In the genomic region with DNA sequence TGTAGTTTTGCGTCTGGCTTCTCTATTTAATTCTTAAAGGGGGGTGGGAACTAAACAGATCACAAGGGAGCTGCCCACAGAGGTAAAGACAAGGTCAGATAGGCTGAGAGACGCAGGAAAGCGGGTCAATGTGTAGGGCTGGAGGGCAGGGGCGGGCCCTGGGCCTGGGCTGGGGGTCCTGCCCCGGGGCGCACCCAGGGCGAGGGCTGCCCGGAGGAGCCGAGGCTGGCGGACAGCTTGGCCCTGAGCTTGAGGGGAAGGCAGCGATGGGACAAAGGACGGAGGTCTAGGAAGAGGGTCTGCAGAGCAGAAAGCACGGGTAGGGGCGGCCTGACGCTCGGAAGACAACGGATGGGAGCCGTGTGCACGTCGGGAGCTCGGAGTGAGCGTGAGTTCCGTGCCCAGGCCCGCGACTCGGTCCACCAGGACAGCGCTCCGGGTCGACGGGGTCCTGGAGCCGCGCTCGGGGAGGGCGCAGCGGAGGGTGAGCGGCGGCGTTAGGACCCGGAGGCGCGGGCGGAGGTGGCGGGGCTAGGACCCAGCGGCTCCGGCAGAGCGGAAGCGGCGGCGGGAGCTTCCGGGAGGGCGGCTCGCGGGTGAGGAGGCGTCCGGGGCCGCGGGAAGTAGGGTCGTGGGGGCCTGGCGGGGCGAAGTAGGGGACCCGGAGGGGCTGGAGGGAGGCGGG, we compare ENCODE assay signal across 1 cellular context.
TF ChIP-seq lines count a peak whose summit lies in the region.

No MANE protein-coding gene starts in this region.

TF ChIP-seq in SK-N-SH, 30 proteins besides CTCF, POLR2A, EP300 and RAD21 (continued from another document):
- TF ChIP-seq GABPA (IDR thresholded peaks at IDR 0.05; ENCODE audit: low read depth) (peak; percentile 81), POLR2AphosphoS5 (IDR thresholded peaks at IDR 0.05; ENCODE audit: low read depth, low read length) (peak; percentile 44; the same call in 1 of the 2 replicates), TAF1 (IDR thresholded peaks at IDR 0.05; ENCODE audit: borderline replicate concordance, low read depth, low read length) (peak; percentile 89), SIN3A (IDR thresholded peaks at IDR 0.05; ENCODE audit: borderline replicate concordance, low read depth, low read length) (peak; percentile 79; the same call in 1 of the 2 replicates), CHD2 (IDR thresholded peaks at IDR 0.05; ENCODE audit: low read length, partially characterized antibody) (peak; percentile 52)
- TF ChIP-seq, protein P1, sequence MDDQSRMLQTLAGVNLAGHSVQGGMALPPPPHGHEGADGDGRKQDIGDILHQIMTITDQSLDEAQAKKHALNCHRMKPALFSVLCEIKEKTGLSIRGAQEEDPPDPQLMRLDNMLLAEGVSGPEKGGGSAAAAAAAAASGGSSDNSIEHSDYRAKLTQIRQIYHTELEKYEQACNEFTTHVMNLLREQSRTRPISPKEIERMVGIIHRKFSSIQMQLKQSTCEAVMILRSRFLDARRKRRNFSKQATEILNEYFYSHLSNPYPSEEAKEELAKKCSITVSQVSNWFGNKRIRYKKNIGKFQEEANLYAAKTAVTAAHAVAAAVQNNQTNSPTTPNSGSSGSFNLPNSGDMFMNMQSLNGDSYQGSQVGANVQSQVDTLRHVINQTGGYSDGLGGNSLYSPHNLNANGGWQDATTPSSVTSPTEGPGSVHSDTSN (IDR thresholded peaks at IDR 0.05), result peak; percentile 38
- TF ChIP-seq, protein P2, sequence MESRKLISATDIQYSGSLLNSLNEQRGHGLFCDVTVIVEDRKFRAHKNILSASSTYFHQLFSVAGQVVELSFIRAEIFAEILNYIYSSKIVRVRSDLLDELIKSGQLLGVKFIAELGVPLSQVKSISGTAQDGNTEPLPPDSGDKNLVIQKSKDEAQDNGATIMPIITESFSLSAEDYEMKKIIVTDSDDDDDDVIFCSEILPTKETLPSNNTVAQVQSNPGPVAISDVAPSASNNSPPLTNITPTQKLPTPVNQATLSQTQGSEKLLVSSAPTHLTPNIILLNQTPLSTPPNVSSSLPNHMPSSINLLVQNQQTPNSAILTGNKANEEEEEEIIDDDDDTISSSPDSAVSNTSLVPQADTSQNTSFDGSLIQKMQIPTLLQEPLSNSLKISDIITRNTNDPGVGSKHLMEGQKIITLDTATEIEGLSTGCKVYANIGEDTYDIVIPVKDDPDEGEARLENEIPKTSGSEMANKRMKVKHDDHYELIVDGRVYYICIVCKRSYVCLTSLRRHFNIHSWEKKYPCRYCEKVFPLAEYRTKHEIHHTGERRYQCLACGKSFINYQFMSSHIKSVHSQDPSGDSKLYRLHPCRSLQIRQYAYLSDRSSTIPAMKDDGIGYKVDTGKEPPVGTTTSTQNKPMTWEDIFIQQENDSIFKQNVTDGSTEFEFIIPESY (IDR thresholded peaks at IDR 0.05; ENCODE audit: borderline replicate concordance, low read depth), result 0 out of 2 replicates have a peak, but pooled peaks have one; percentile 25
- TF ChIP-seq, protein P3, sequence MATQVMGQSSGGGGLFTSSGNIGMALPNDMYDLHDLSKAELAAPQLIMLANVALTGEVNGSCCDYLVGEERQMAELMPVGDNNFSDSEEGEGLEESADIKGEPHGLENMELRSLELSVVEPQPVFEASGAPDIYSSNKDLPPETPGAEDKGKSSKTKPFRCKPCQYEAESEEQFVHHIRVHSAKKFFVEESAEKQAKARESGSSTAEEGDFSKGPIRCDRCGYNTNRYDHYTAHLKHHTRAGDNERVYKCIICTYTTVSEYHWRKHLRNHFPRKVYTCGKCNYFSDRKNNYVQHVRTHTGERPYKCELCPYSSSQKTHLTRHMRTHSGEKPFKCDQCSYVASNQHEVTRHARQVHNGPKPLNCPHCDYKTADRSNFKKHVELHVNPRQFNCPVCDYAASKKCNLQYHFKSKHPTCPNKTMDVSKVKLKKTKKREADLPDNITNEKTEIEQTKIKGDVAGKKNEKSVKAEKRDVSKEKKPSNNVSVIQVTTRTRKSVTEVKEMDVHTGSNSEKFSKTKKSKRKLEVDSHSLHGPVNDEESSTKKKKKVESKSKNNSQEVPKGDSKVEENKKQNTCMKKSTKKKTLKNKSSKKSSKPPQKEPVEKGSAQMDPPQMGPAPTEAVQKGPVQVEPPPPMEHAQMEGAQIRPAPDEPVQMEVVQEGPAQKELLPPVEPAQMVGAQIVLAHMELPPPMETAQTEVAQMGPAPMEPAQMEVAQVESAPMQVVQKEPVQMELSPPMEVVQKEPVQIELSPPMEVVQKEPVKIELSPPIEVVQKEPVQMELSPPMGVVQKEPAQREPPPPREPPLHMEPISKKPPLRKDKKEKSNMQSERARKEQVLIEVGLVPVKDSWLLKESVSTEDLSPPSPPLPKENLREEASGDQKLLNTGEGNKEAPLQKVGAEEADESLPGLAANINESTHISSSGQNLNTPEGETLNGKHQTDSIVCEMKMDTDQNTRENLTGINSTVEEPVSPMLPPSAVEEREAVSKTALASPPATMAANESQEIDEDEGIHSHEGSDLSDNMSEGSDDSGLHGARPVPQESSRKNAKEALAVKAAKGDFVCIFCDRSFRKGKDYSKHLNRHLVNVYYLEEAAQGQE (IDR thresholded peaks at IDR 0.05; ENCODE audit: low read depth, low read length), result peak; percentile 57; the same call in 1 of the 2 replicates
- TF ChIP-seq, protein P4, sequence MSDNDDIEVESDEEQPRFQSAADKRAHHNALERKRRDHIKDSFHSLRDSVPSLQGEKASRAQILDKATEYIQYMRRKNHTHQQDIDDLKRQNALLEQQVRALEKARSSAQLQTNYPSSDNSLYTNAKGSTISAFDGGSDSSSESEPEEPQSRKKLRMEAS (IDR thresholded peaks at IDR 0.05; ENCODE audit: low read depth), result 0 out of 2 replicates have a peak, but pooled peaks have one; percentile 26
